In the genomic region with DNA sequence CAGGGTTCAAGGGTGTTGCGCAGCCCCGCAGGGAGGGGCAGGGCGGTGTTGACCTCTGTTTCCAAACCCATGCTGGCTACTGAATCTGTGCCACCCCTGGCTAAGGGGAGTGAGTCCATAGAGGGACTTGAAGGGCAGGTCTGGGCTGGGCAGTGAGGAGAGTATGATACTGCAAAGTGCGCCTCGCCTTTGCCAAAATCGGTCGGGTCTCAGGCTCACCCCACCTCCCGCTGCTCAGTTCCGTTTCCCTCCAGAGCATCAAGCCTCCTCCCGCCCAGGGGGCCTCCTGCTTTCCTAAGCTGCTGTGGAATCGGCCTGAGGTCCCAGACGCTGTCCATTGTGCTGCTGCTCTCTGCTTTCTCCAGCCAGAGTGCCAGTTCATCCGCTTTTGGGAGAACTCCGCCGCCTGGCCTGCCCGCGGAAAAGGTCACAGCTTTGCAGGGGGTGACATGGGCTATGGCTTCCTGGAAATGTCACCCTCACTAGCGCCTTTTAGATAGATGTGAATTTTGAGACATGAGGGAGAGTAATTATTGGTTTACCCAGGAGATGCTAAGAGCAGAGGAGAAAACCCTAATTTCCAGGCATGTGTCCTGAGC, we compare ENCODE assay signal across 8 cellular contexts.
DNase-seq lines count a peak whose midpoint lies in the region; ATAC-seq, FAIRE-seq and TF ChIP-seq lines count a peak whose summit lies in the region.

No MANE protein-coding gene starts in this region.

- no peak overlapping the region for H2AK5ac ChIP-seq in H1 (ENCODE audit: low read depth, low read length)

- H3K9me3 ChIP-seq in SJSA1 (replicated peaks), result no peaks in the 10 kb centered on the region
- H3K9me3 ChIP-seq in H1 (ENCODE audit: insufficient read depth in 2 of 2, low read depth in 1 of 2, low read length in 1 of 2), result no peaks in the 10 kb centered on the region
- H3K9me3 ChIP-seq in mononuclear cell (ENCODE audit: low read depth, low read length), result no peaks in the 10 kb centered on the region

- H3K79me1 ChIP-seq in H1 (ENCODE audit: low read depth, low read length), result no peaks in the 10 kb centered on the region; the same call in 1 of the 2 replicates

- peak overlapping the region; percentile 51 for H3K27ac ChIP-seq in SJSA1
- H3K27ac ChIP-seq in H1 (ENCODE audit: low read depth, low read length), result peak overlapping the region; percentile 3; the same call in 1 of the 2 replicates

- TF ChIP-seq RAD21 in H1 (IDR thresholded peaks at IDR 0.05 in 1 of 2, conservative IDR thresholded peaks at IDR 0.05 in 1 of 2; ENCODE audit: low read depth in 2 of 2, low read length in 2 of 2), result no peak

- TF ChIP-seq POLR2A in H1 (IDR thresholded peaks at IDR 0.05; ENCODE audit: control extremely low read depth in 1 of 2, low read depth in 2 of 2, low read length in 2 of 2), result no peak

- peaks cover 0 to 47% of the 10 kb centered on the region in 2 experiments; a peak in 3 of 4 replicates for H3K79me2 ChIP-seq in H1 (ENCODE audit: control insufficient read depth in 1 of 2, insufficient read depth in 2 of 2, low read length in 2 of 2)

- WGBS in H1 (ENCODE audit: extremely low coverage in 1 of 2, insufficient coverage in 1 of 2, insufficient read length in 1 of 2, insufficient replicate concordance in 2 of 2, low coverage in 1 of 2, low lambda C conversion rate in 2 of 2, missing lambda C conversion rate in 1 of 2), 2 experiments, result 16% methylated on average over 18 of the region's 18 CpGs; no CpG with 5 or more reads in 1 of the 2 experiments

- no peak overlapping the region for H2AFZ ChIP-seq in H1 (ENCODE audit: low read length)

- H2BK15ac ChIP-seq in H1 (ENCODE audit: low read length), result no peak overlapping the region

- no peak overlapping the region for H2BK20ac ChIP-seq in H1 (ENCODE audit: low read length)

- H3K36me3 ChIP-seq in SJSA1 (peaks cover 11% of the 10 kb centered on the region), H1 (ENCODE audit: control insufficient read depth in 2 of 4, insufficient read depth in 4 of 4, low read length in 3 of 4) (no peaks in the 10 kb centered on the region; a peak in 2 of 8 replicates)

- peak; percentile 0 for ATAC-seq in HG02798 (IDR thresholded peaks at IDR 0.05; ENCODE audit: poor library complexity, unreplicated experiment)

- H2BK120ac ChIP-seq in H1 (replicated peaks; ENCODE audit: low read depth, low read length), result no peak overlapping the region

- H3K4me1 ChIP-seq in SJSA1 (replicated peaks) (peaks cover 6% of the 10 kb centered on the region; the same call in 1 of the 2 replicates), H1 (replicated peaks in 1 of 4; ENCODE audit: control insufficient read depth in 3 of 4, insufficient read depth in 4 of 4, low read length in 3 of 4) (peaks cover 0 to 9% (median 5%) of the 10 kb centered on the region in 4 experiments; a peak in 4 of 7 replicates), mononuclear cell (ENCODE audit: insufficient read depth, low read length) (peaks cover 27% of the 10 kb centered on the region)

- peaks cover 8% of the 10 kb centered on the region in 2 experiments for H4K20me1 ChIP-seq in H1 (replicated peaks in 1 of 2; ENCODE audit: control insufficient read depth in 1 of 2, insufficient read depth in 2 of 2, low read length in 2 of 2)

- no peak for DNase-seq in GM12864 (ENCODE audit: low read depth)
- DNase-seq in SJSA1 (ENCODE audit: low read depth in 1 of 2, low spot score in 2 of 2), result peak in 1 of 2 experiments; percentile 57
- peak in 1 of 2 experiments; percentile 61 for DNase-seq in H1 (ENCODE audit: low read depth in 1 of 2, low spot score in 2 of 2)
- no peak for DNase-seq in urothelium cell line (ENCODE audit: low spot score)
- DNase-seq in activated gamma-delta T cell (lab: John Stamatoyannopoulos, UW), result no peak
- DNase-seq in NCI-H187 (lab: John Stamatoyannopoulos, UW), result no peak

- peak overlapping the region; percentile 68 for H3K4me3 ChIP-seq in GM12864 (ENCODE audit: low read depth, low read length)
- peak overlapping the region; percentile 63 for H3K4me3 ChIP-seq in SJSA1
- H3K4me3 ChIP-seq in H1 (ENCODE audit: extremely low read depth in 1 of 4, insufficient read depth in 2 of 4, low read depth in 3 of 4, low read length in 4 of 4), result peak overlapping the region; percentile 90 to 99 (median 96)
- peak overlapping the region; percentile 87 for H3K4me3 ChIP-seq in mononuclear cell (ENCODE audit: low read length)

- no peak overlapping the region for H4K8ac ChIP-seq in H1 (ENCODE audit: extremely low read depth, insufficient read depth, low read length)

- H4K5ac ChIP-seq in H1 (ENCODE audit: insufficient read length, low read depth, low read length), result no peak overlapping the region

- peak overlapping the region; percentile 8 to 85 (median 58); a peak in 5 of 7 replicates for H3K9ac ChIP-seq in H1 (replicated peaks in 1 of 4; ENCODE audit: extremely low read depth in 1 of 4, low read depth in 3 of 4, low read length in 3 of 4)

- POLR2A ChIA-PET in H1 (lab: Charles Lee; ENCODE audit: partially characterized antibody), result interaction anchor here (1.4 kb wide), 1 partner anchor 12 kb away, joined by 4 read pairs; no protein-coding TSS in a partner anchor

- no peaks in the 10 kb centered on the region for H3K23me2 ChIP-seq in H1 (ENCODE audit: low read depth, low read length)

- FAIRE-seq in H1 (lab: Jason Lieb, UNC) (no peak), urothelium cell line (lab: Jason Lieb, UNC) (no peak)

- no peak overlapping the region for H3K4ac ChIP-seq in H1 (replicated peaks; ENCODE audit: insufficient read length, low read depth, low read length)

- H3K56ac ChIP-seq in H1 (replicated peaks; ENCODE audit: insufficient read length, low read depth, low read length), result no peak overlapping the region

- no peak for TF ChIP-seq EP300 in H1 (IDR thresholded peaks at IDR 0.05; ENCODE audit: borderline replicate concordance in 1 of 2, low read depth in 2 of 2, low read length in 2 of 2)

- CTCF ChIA-PET in H1 (lab: Charles Lee; ENCODE audit: partially characterized antibody), result interaction anchor here (1.6 to 1.7 kb wide), 2 partner anchors 17 to 19 kb away, joined by 3 to 6 read pairs; no protein-coding TSS in a partner anchor

- H3K14ac ChIP-seq in H1 (ENCODE audit: insufficient read length), result no peak overlapping the region

- no peak overlapping the region for H3K18ac ChIP-seq in H1 (ENCODE audit: extremely low read depth, low read length)

- H3K27me3 ChIP-seq in SJSA1 (replicated peaks) (no peaks in the 10 kb centered on the region), H1 (replicated peaks in 1 of 4; ENCODE audit: control insufficient read depth in 3 of 4, extremely low read depth in 1 of 4, insufficient read depth in 3 of 4, low read length in 3 of 4) (no peaks in the 10 kb centered on the region), mononuclear cell (ENCODE audit: insufficient read depth, low read length) (no peaks in the 10 kb centered on the region)

- H2BK12ac ChIP-seq in H1 (ENCODE audit: low read depth, low read length), result no peak overlapping the region

- H3K4me2 ChIP-seq in H1 (ENCODE audit: insufficient read depth in 1 of 2, low read depth in 2 of 2, low read length in 2 of 2), result peak overlapping the region; percentile 65 to 94

- no peak overlapping the region for H3K23ac ChIP-seq in H1 (ENCODE audit: insufficient read length)

- peak overlapping the region; percentile 81 for H2BK5ac ChIP-seq in H1 (ENCODE audit: low read depth, low read length)

- TF ChIP-seq CTCF in GM12864 (IDR thresholded peaks at IDR 0.05; ENCODE audit: low read depth, low read length, missing control alignments) (no peak), H1 (IDR thresholded peaks at IDR 0.05; ENCODE audit: control extremely low read depth in 1 of 3, insufficient read depth in 1 of 3, low read depth in 1 of 3, low read length in 3 of 3) (no peak)

- H4K91ac ChIP-seq in H1 (replicated peaks; ENCODE audit: insufficient read length, low read length), result no peak overlapping the region

TF ChIP-seq in H1, 55 proteins besides CTCF, POLR2A, EP300 and RAD21:
- no peak for TF ChIP-seq BACH1 (IDR thresholded peaks at IDR 0.05; ENCODE audit: low read length)
- peak; percentile 4 for TF ChIP-seq KDM4A (IDR thresholded peaks at IDR 0.05; ENCODE audit: low read depth, low read length, severe bottlenecking)
- TF ChIP-seq HDAC6 (IDR thresholded peaks at IDR 0.05; ENCODE audit: low read depth, low read length), result no peak
- TF ChIP-seq KDM5A (IDR thresholded peaks at IDR 0.05; ENCODE audit: low read length), result no peak
- no peak for TF ChIP-seq JUN (IDR thresholded peaks at IDR 0.05; ENCODE audit: low read depth, low read length)
- TF ChIP-seq CBX8 (IDR thresholded peaks at IDR 0.05; ENCODE audit: borderline replicate concordance, low read depth, low read length), result no peak
- no peak for TF ChIP-seq SRF (IDR thresholded peaks at IDR 0.05; ENCODE audit: low read depth, low read length)
- TF ChIP-seq TBP (IDR thresholded peaks at IDR 0.05; ENCODE audit: low read depth, low read length), result no peak
- no peak for TF ChIP-seq YY1 (IDR thresholded peaks at IDR 0.05; ENCODE audit: low read depth, low read length)
- TF ChIP-seq RFX5 (IDR thresholded peaks at IDR 0.05; ENCODE audit: borderline replicate concordance, low read depth, low read length), result no peak
- no peak for TF ChIP-seq SIX5 (IDR thresholded peaks at IDR 0.05; ENCODE audit: low read depth, low read length)
- TF ChIP-seq, protein P1, sequence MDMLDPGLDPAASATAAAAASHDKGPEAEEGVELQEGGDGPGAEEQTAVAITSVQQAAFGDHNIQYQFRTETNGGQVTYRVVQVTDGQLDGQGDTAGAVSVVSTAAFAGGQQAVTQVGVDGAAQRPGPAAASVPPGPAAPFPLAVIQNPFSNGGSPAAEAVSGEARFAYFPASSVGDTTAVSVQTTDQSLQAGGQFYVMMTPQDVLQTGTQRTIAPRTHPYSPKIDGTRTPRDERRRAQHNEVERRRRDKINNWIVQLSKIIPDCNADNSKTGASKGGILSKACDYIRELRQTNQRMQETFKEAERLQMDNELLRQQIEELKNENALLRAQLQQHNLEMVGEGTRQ (IDR thresholded peaks at IDR 0.05; ENCODE audit: low read length), result no peak
- no peak for TF ChIP-seq FOSL1 (IDR thresholded peaks at IDR 0.05; ENCODE audit: insufficient read depth, low read depth, low read length)
- TF ChIP-seq SIN3A (conservative IDR thresholded peaks at IDR 0.05 in 1 of 2, IDR thresholded peaks at IDR 0.05 in 1 of 2; ENCODE audit: low read depth in 1 of 2, low read length in 2 of 2), result peak in 1 of 2 experiments; percentile 71; a peak in 2 of 4 replicates
